Comparison of ENCODE assay signal across 8 cellular contexts in the genomic region with DNA sequence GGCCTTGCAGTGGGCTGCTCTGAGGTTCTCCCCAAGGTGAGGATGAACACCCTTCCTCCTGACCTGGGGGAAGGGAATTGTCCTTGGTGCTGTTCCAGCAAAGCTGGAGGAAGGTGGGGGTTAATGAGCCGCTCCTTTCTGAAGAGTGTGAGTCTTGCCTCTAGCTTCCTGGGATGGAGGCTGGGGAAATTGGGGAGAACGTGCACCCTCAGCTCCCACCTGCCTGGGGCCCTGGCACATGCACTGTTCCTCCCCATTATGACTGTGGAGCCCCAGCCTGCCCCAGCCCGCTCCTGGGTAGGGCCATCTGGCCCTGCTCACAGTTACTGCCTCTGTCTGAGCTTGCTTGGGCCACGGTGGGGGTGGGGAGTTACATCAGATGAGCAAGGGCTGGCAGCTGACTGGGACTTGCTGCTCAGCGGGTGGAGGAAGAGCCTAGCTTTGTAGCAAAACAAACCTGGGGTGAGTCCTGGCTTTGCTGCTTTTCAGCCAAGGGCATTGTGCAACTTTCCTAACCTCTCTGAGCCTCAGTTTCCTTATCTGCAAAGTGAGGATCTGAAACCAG. TPM values are rescaled to one million over a fixed set of nuclear protein-coding genes. Genes with fewer than 3 reads are reported as not detected.
DNase-seq lines count a peak whose midpoint lies in the region; ATAC-seq and TF ChIP-seq lines count a peak whose summit lies in the region.

No MANE protein-coding gene starts in this region.

- no peak overlapping the region for H3K4ac ChIP-seq in neuronal stem cell (ENCODE audit: low read length)

- H4K20me1 ChIP-seq in MM.1S (ENCODE audit: insufficient read depth, low read length), result no peaks in the 10 kb centered on the region

- no peak overlapping the region for H3K27ac ChIP-seq in Panc1 (ENCODE audit: low read length)
- H3K27ac ChIP-seq in neuronal stem cell (replicated peaks; ENCODE audit: low read length), result no peak overlapping the region
- no peak overlapping the region for H3K27ac ChIP-seq in MM.1S (ENCODE audit: low read length)
- no peak overlapping the region for H3K27ac ChIP-seq in ascending aorta

- BruUV-seq in Panc1 (replicated peaks; lab: Mats Ljungman, UMichigan), result no TSS peak

- H3K4me2 ChIP-seq in neuronal stem cell (ENCODE audit: insufficient read depth, low read length, poor library complexity, severe bottlenecking), result no peak overlapping the region
- no peak overlapping the region for H3K4me2 ChIP-seq in MM.1S (ENCODE audit: low read depth, low read length)

- POLR2A ChIA-PET in Panc1 (lab: Charles Lee), result no interaction called here

- no peak overlapping the region for H2BK15ac ChIP-seq in neuronal stem cell (ENCODE audit: low read length)

- H3K79me2 ChIP-seq in MM.1S (ENCODE audit: low read length), result no peaks in the 10 kb centered on the region

- H3K9me3 ChIP-seq in Panc1 (ENCODE audit: control insufficient read depth, insufficient read depth, low read depth, low read length) (no peaks in the 10 kb centered on the region), neuronal stem cell (replicated peaks in 1 of 2; ENCODE audit: control insufficient read depth in 2 of 2, insufficient read depth in 1 of 2, low read depth in 1 of 2, low read length in 2 of 2) (no peaks in the 10 kb centered on the region), MM.1S (replicated peaks; ENCODE audit: insufficient read depth, low read length) (no peaks in the 10 kb centered on the region), ascending aorta (no peaks in the 10 kb centered on the region)

- no peak overlapping the region for H4K91ac ChIP-seq in neuronal stem cell (ENCODE audit: low read depth, low read length, poor library complexity)

- H3K14ac ChIP-seq in neuronal stem cell (ENCODE audit: low read length), result no peak overlapping the region

- H2BK5ac ChIP-seq in neuronal stem cell (ENCODE audit: low read length), result no peak overlapping the region

- WGBS in neuronal stem cell (ENCODE audit: extremely low coverage in 2 of 2, insufficient read length in 2 of 2, insufficient replicate concordance in 1 of 2), 2 donors, result no CpG with 5 or more reads among the region's 5 CpGs

- H2AFZ ChIP-seq in neuronal stem cell (ENCODE audit: low read length), result peak overlapping the region; percentile 67
- no peak overlapping the region for H2AFZ ChIP-seq in MM.1S (ENCODE audit: low read length)

- H3K4me1 ChIP-seq in Panc1 (ENCODE audit: control insufficient read depth, insufficient read depth, low read length) (peaks cover 6% of the 10 kb centered on the region), neuronal stem cell (ENCODE audit: control insufficient read depth in 2 of 2, insufficient read depth in 1 of 2, low read depth in 1 of 2, low read length in 2 of 2) (peaks cover 11 to 13% of the 10 kb centered on the region in 2 donors), MM.1S (ENCODE audit: low read length) (no peaks in the 10 kb centered on the region), ascending aorta (no peaks in the 10 kb centered on the region)

- in situ Hi-C loops in Panc1 (cut with HindIII; ENCODE audit: low pct_unique_long_range_greater_than_20kb, low sequenced_read_pairs), result no loop called here

- H3K23ac ChIP-seq in neuronal stem cell (ENCODE audit: low read depth, low read length, poor library complexity), result no peak overlapping the region

- CTCF ChIA-PET in Panc1 (lab: Charles Lee), result no interaction called here

- no peak overlapping the region for H3K9ac ChIP-seq in neuronal stem cell (ENCODE audit: low read depth, low read length, poor library complexity)
- H3K9ac ChIP-seq in MM.1S (ENCODE audit: low read length), result no peak overlapping the region

- TF ChIP-seq CTCF in Panc1 (IDR thresholded peaks at IDR 0.05), result no peak
- no peak for TF ChIP-seq CTCF in MM.1S (IDR thresholded peaks at IDR 0.05; ENCODE audit: low read length)
- TF ChIP-seq CTCF in ascending aorta (IDR thresholded peaks at IDR 0.05), result no peak

- no peak overlapping the region for H4K8ac ChIP-seq in neuronal stem cell (ENCODE audit: low read depth, low read length)

- intact Hi-C loops in Panc1 (cut with micrococcal nuclease; ENCODE audit: unreplicated experiment) (no loop called here), ascending aorta (cut with DNase I) (no loop called here)

- no peaks in the 10 kb centered on the region for H3K27me3 ChIP-seq in Panc1 (ENCODE audit: control insufficient read depth, insufficient read depth, low read length)
- H3K27me3 ChIP-seq in neuronal stem cell (ENCODE audit: control insufficient read depth in 3 of 3, insufficient read depth in 3 of 3, low read depth in 1 of 3, low read length in 3 of 3), result peaks cover 0 to 41% (median 0%) of the 10 kb centered on the region in 3 experiments
- peaks cover 43% of the 10 kb centered on the region for H3K27me3 ChIP-seq in MM.1S (replicated peaks; ENCODE audit: insufficient read depth, low read length)
- H3K27me3 ChIP-seq in ascending aorta, result no peaks in the 10 kb centered on the region

- H2AK5ac ChIP-seq in neuronal stem cell (ENCODE audit: low read depth, low read length), result no peak overlapping the region

- H3K18ac ChIP-seq in neuronal stem cell (ENCODE audit: low read length), result peak overlapping the region; percentile 78

- no peaks in the 10 kb centered on the region for H3K79me1 ChIP-seq in neuronal stem cell (ENCODE audit: low read depth, low read length)

- ATAC-seq in Panc1 (0 out of 2 replicates have a peak, but pooled peaks have one; percentile 24), HG02981 (IDR thresholded peaks at IDR 0.05; ENCODE audit: unreplicated experiment) (no peak)

- no peak overlapping the region for H2BK12ac ChIP-seq in neuronal stem cell (ENCODE audit: low read length)

- H3K4me3 ChIP-seq in Panc1 (ENCODE audit: low read depth in 2 of 2, low read length in 2 of 2) (no peak overlapping the region), neuronal stem cell (ENCODE audit: low read length in 2 of 2) (no peak overlapping the region), MM.1S (ENCODE audit: low read length) (no peak overlapping the region), ascending aorta (no peak overlapping the region)

- H3K36me3 ChIP-seq in Panc1 (ENCODE audit: control insufficient read depth, insufficient read depth, low read length) (no peaks in the 10 kb centered on the region), neuronal stem cell (replicated peaks in 1 of 2; ENCODE audit: control insufficient read depth in 2 of 2, insufficient read depth in 2 of 2, low read length in 2 of 2) (no peaks in the 10 kb centered on the region), MM.1S (replicated peaks; ENCODE audit: insufficient read depth, low read length) (no peaks in the 10 kb centered on the region), ascending aorta (no peaks in the 10 kb centered on the region)

- DNase-seq in activated T-cell treated with anti-CD3 and anti-CD28 coated beads for 1 hour (ENCODE audit: low read depth), result peak; percentile 10
- DNase-seq in activated T-cell treated with anti-CD3 and anti-CD28 coated beads for 4 hours, result no peak
- no peak for DNase-seq in Panc1 (ENCODE audit: low read depth, low spot score)
- DNase-seq in fibroblast of gingiva (ENCODE audit: low read depth), result peak; percentile 71
- DNase-seq in neuronal stem cell (ENCODE audit: low spot score), result no peak
- no peak for DNase-seq in MM.1S
- DNase-seq in ascending aorta (ENCODE audit: low spot score in 2 of 2), result no peak

- no peaks in the 10 kb centered on the region for H3F3A ChIP-seq in MM.1S (ENCODE audit: insufficient read depth, low read length)

- no peak overlapping the region for H2BK120ac ChIP-seq in neuronal stem cell (ENCODE audit: low read depth, low read length)

- H3K9me2 ChIP-seq in MM.1S (replicated peaks; ENCODE audit: insufficient read depth, low read length), result no peaks in the 10 kb centered on the region

RNA-seq across cellular contexts. Expression of a gene that starts 11.1 kb away (rescaled TPM):
- total RNA-seq in Panc1 (2021; ENCODE audit: unreplicated experiment) (not detected), ascending aorta (not detected)
- not detected for polyA plus RNA-seq in Panc1 (2012; ENCODE audit: insufficient read length)
- not detected for polyA plus RNA-seq in neuronal stem cell (2013, experiment 1 of 2)
- polyA plus RNA-seq in neuronal stem cell (2013, experiment 2 of 2), result not detected

RNA-seq across cellular contexts. Expression of a gene that starts 47.1 kb away (rescaled TPM):
- total RNA-seq in Panc1 (2021; ENCODE audit: unreplicated experiment) (27.1 TPM), ascending aorta (1,295 TPM)
- polyA plus RNA-seq in Panc1 (2012; ENCODE audit: insufficient read length), result 30.2 TPM
- polyA plus RNA-seq in neuronal stem cell (2013, experiment 1 of 2), result 36.1 TPM
- 34.4 TPM for polyA plus RNA-seq in neuronal stem cell (2013, experiment 2 of 2)

Comparison
In these comparisons a context has a peak if more than half of its experiments do, and no peak if none do; other contexts are left out.
1. DNase-seq: peak in activated T-cell treated with anti-CD3 and anti-CD28 coated beads for 1 hour (single experiment) and fibroblast of gingiva (single experiment); none in activated T-cell treated with anti-CD3 and anti-CD28 coated beads for 4 hours (single experiment), Panc1 (single experiment), neuronal stem cell (single experiment), MM.1S (single experiment) and ascending aorta (0 of 2).
2. RNA of a gene that starts 47.1 kb away (total RNA-seq): 1,295 TPM in ascending aorta (single experiment); 27.1 TPM in Panc1 (single experiment); every median in the first group is over 10 times any median in the second.